20 cellular contexts compared by ENCODE assay signal in the genomic region with DNA sequence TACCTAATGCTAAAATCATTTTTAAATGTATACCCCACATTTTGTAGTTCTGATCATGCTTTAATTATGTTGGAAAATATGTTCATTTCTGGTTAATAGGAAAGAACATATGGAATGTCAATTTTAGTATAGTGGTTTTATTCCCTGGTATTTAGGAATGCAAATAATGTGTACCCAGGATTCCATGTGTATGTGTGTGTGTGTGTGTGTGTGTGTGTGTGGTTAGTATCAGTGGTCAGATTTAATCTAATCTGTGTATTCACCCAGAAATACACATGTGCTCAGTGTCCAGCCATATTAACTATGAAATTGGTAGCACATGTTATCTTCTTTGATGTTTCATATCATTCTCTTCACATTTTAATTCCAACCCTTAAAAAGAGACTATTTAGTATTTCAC.
"Had no signal": no experiment of that assay in that cellular context is flagged by ENCODE, and none has a peak within 500 bp of the region (broad histone marks: within the 10 kb centered on the region; RNA-seq: fewer than 3 reads in every experiment).

No MANE protein-coding gene starts in this region.

- H2AFZ ChIP-seq: hepatocyte, neural progenitor cell had no signal

- H3K4me3 ChIP-seq: dorsolateral prefrontal cortex, gastrocnemius medialis, heart left ventricle, hepatocyte, left lung, neural progenitor cell, stomach, testis, tibial nerve, upper lobe of left lung, uterus had no signal

- H3K27me3 ChIP-seq: dorsolateral prefrontal cortex, gastrocnemius medialis, heart left ventricle, hepatocyte, left lung, neural progenitor cell, stomach, testis, tibial nerve, upper lobe of left lung, uterus had no signal

- H3K27ac ChIP-seq: dorsolateral prefrontal cortex, gastrocnemius medialis, heart left ventricle, hepatocyte, left lung, neural progenitor cell, stomach, testis, tibial nerve, upper lobe of left lung, uterus had no signal

- H3K4me2 ChIP-seq: hepatocyte, neural progenitor cell had no signal

- H3K4me1 ChIP-seq: gastrocnemius medialis, heart left ventricle, left lung, neural progenitor cell, stomach, testis, tibial nerve, upper lobe of left lung, uterus had no signal

- DNase-seq: dorsolateral prefrontal cortex; effector CD4-positive, alpha-beta T cell; foreskin fibroblast; gastrocnemius medialis; heart left ventricle; left cardiac atrium; left lung; mesenchymal stem cell; naive thymus-derived CD4-positive, alpha-beta T cell; retina; stimulated activated CD4-positive, alpha-beta T cell treated with anti-CD3 and anti-CD28 coated beads, Interleukin-2, amount 100 ng/mL, for 24 hours; stimulated activated CD4-positive, alpha-beta T cell treated with anti-CD3 and anti-CD28 coated beads, Interleukin-4, amount 100 ng/mL, for 24 hours; stimulated activated naive CD4-positive, alpha-beta T cell treated with Interleukin-2 at 50 U/mL for 16 hours; stomach; testis; upper lobe of left lung; uterus had no signal

- H3K79me2 ChIP-seq: hepatocyte had no signal

- H3K9me3 ChIP-seq: gastrocnemius medialis, heart left ventricle, stomach, testis, upper lobe of left lung, uterus had no signal

- H3K36me3 ChIP-seq: gastrocnemius medialis, heart left ventricle, left lung, neural progenitor cell, stomach, tibial nerve, upper lobe of left lung, uterus had no signal

- H3K9ac ChIP-seq: neural progenitor cell had no signal
